In the genomic region with DNA sequence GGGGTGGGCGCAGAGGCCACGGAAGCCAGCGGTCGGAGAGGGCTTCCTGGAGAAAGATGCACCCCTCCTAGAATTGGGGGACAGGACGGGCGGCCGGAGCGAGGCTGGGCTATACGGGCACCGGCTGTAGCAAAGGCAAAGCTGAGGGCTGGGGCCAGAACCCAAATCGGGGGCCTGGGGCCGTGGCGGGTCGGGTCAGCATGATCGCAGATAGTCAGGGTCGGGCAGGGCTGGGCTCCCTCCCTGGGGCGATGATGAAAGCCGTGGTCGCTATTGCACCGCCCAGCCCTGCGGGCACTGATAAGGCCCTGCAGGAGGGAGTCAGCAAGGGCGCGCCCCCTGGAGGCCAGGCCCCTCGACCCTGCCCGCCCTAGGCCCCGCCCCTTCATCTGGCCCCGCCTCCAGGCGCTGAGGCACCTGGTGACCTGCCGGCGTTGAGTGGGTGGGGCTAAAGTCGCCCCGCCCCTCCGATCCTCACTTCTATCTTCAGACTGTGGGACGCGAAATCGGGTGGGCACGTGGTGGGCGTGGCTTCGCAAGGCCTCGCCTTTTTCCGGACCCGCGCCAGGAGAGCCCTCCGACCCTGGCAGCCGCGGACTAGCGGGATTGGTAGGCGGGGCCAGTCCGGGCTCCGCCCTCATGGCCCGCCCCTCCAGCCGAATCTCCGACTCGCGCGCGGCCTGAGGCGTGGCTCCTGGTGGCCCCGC, we compare ENCODE assay signal across 8 cellular contexts. TPM values are rescaled to one million over a fixed set of nuclear protein-coding genes. Genes with fewer than 3 reads are reported as not detected.
DNase-seq lines count a peak whose midpoint lies in the region; ATAC-seq, FAIRE-seq and TF ChIP-seq lines count a peak whose summit lies in the region.

No MANE protein-coding gene starts in this region.

- H3K9me3 ChIP-seq in iPS-20b (ENCODE audit: insufficient read depth, low read depth, low read length) = no peaks in the 10 kb centered on the region
- no peaks in the 10 kb centered on the region for H3K9me3 ChIP-seq in small intestine (ENCODE audit: control insufficient read depth, low read depth)

- H3K9ac ChIP-seq in iPS-20b (ENCODE audit: low read depth, low read length) = peak overlapping the region; percentile 70; the same call in 1 of the 2 replicates

- whole genome bisulfite sequencing in small intestine, 3 donors = 1% methylated on average over 20 to 59 of the region's 59 CpGs

- peak; percentile 84 for TF ChIP-seq CTCF in VCaP (conservative IDR thresholded peaks at IDR 0.05)

- in situ Hi-C loops in T47D (cut with HindIII; ENCODE audit: low pct_unique_long_range_greater_than_20kb, low sequenced_read_pairs) = no loop called here

- FAIRE-seq in small intestine (lab: Jason Lieb, UNC) = no peak

- H3K36me3 ChIP-seq in iPS-20b (ENCODE audit: insufficient read depth, low read depth, low read length) = no peaks in the 10 kb centered on the region
- no peaks in the 10 kb centered on the region for H3K36me3 ChIP-seq in small intestine (ENCODE audit: control insufficient read depth in 2 of 2, insufficient read depth in 2 of 2, low read length in 2 of 2)

- peak overlapping the region; percentile 71; the same call in 1 of the 2 replicates for H3K27ac ChIP-seq in VCaP
- H3K27ac ChIP-seq in iPS-20b (ENCODE audit: low read length) = peak overlapping the region; percentile 75
- peak overlapping the region in 1 of 2 donors; percentile 88 for H3K27ac ChIP-seq in small intestine (ENCODE audit: low read depth in 1 of 2, low read length in 1 of 2)

- DNase-seq in AG08396 (ENCODE audit: low spot score) = peak; percentile 97
- peak; percentile 95 for DNase-seq in NCI-H2196 (lab: John Stamatoyannopoulos, UW; ENCODE audit: unreplicated experiment)
- peak; percentile 93 to 99 for DNase-seq in T47D (ENCODE audit: low read depth in 1 of 2, low spot score in 1 of 2)
- peak; percentile 90 for DNase-seq in small intestine

- H3K27me3 ChIP-seq in iPS-20b (ENCODE audit: insufficient read depth, low read length) (peaks cover 8% of the 10 kb centered on the region; the same call in 1 of the 2 replicates), small intestine (ENCODE audit: control insufficient read depth in 2 of 2, insufficient read depth in 2 of 2, low read length in 2 of 2) (no peaks in the 10 kb centered on the region)

- H3K4me3 ChIP-seq in iPS-20b (ENCODE audit: low read length) (peak overlapping the region; percentile 79; the same call in 1 of the 2 replicates), small intestine (ENCODE audit: low read depth in 1 of 2, low read length in 2 of 2) (peak overlapping the region; percentile 72 to 73)

- H3K4me1 ChIP-seq in iPS-20b (ENCODE audit: insufficient read depth, low read length) (peaks cover 11% of the 10 kb centered on the region), small intestine (ENCODE audit: control insufficient read depth in 2 of 2, insufficient read depth in 1 of 2, low read depth in 1 of 2, low read length in 1 of 2) (peaks cover 0 to 5% of the 10 kb centered on the region in 2 donors)

- ATAC-seq in GM18907 (IDR thresholded peaks at IDR 0.05; ENCODE audit: unreplicated experiment) = peak; percentile 56
- peak; percentile 59 for ATAC-seq in HG03135 (IDR thresholded peaks at IDR 0.05; ENCODE audit: unreplicated experiment)

RNA-seq across cellular contexts. Expression of a gene that starts 0.4 kb away (rescaled TPM):
- 10 to 100 TPM in 1 of 3 donors, 1 to 10 TPM in 1, under 1 TPM in 1; 0.67 to 14.9 (median 4.6) TPM for polyA plus RNA-seq in small intestine

RNA-seq across cellular contexts. Expression of a gene that starts 36.4 kb away (rescaled TPM):
- polyA plus RNA-seq in small intestine = 10 to 100 TPM; 37.3 to 47.2 (median 44.9) TPM
